14 cellular contexts compared by ENCODE assay signal in genomic region chr14:103008768-103009342, GRCh38. TPM values are rescaled to one million over a fixed set of nuclear protein-coding genes. Genes with fewer than 3 reads are reported as not detected.
DNase-seq lines count a peak whose midpoint lies in the region; ATAC-seq and TF ChIP-seq lines count a peak whose summit lies in the region.
"Had no signal": no experiment of that assay in that cellular context is flagged by ENCODE, and none has a peak within 500 bp of the region (broad histone marks: within the 10 kb centered on the region; RNA-seq: fewer than 3 reads in every experiment).

No MANE protein-coding gene starts in this region.

- H4K8ac ChIP-seq in mesendoderm (ENCODE audit: low read depth, low read length), result no peak overlapping the region

- no peak overlapping the region for H4K5ac ChIP-seq in mesendoderm (ENCODE audit: low read length)

- no peak overlapping the region for H3K23ac ChIP-seq in mesendoderm (ENCODE audit: low read length)

- H2AK5ac ChIP-seq in mesendoderm (ENCODE audit: low read length), result no peak overlapping the region

- H3K4me1 Mint-ChIP-seq in chondrocyte (ENCODE audit: low read depth), result peaks cover 29% of the 10 kb centered on the region
- no peaks in the 10 kb centered on the region for H3K4me1 Mint-ChIP-seq in activated naive CD4-positive, alpha-beta T cell treated with anti-CD3 and anti-CD28 coated beads, Interleukin-2, amount 10 ng/mL, durations not matched to agents 7 days and 5 days
- H3K4me1 Mint-ChIP-seq: CD8-positive, alpha-beta memory T cell had no signal

- H3K9ac ChIP-seq in mesendoderm (ENCODE audit: low read length), result no peak overlapping the region

- no peak overlapping the region for H3K56ac ChIP-seq in mesendoderm (ENCODE audit: low read length)

- no peak overlapping the region for H2BK15ac ChIP-seq in mesendoderm (replicated peaks; ENCODE audit: low read depth)

- H3K79me1 ChIP-seq in mesendoderm (ENCODE audit: low read length), result peaks cover 19% of the 10 kb centered on the region

- H2BK5ac ChIP-seq in mesendoderm (ENCODE audit: low read length), result no peak overlapping the region

- DNase-seq in EH (ENCODE audit: low read depth) (peak; percentile 81), NCI-H1694 treated with DMSO at 0.1 percent for 48 hours (lab: John Stamatoyannopoulos, UW) (peak; percentile 72), chondrocyte (ENCODE audit: low spot score) (no peak), mesendoderm (peak; percentile 37), ureter (ENCODE audit: low spot score) (no peak)
- no peak for DNase-seq in activated naive CD4-positive, alpha-beta T cell treated with anti-CD3 and anti-CD28 coated beads, Interleukin-2, amount 10 ng/mL, durations not matched to agents 7 days and 5 days
- DNase-seq: adrenal gland; CD8-positive, alpha-beta memory T cell; naive thymus-derived CD8-positive, alpha-beta T cell; NCI-H1930; stimulated activated CD8-positive, alpha-beta memory T cell treated with anti-CD3 and anti-CD28 coated beads, Interleukin-4, amount 100 ng/mL, for 48 hours had no signal

- TF ChIP-seq CTCF in chondrocyte (IDR thresholded peaks at IDR 0.05), result no peak

- no peaks in the 10 kb centered on the region for H3K27me3 Mint-ChIP-seq in chondrocyte (ENCODE audit: low read depth)
- H3K27me3 Mint-ChIP-seq in activated naive CD4-positive, alpha-beta T cell treated with anti-CD3 and anti-CD28 coated beads, Interleukin-2, amount 10 ng/mL, durations not matched to agents 7 days and 5 days, result no peaks in the 10 kb centered on the region
- H3K27me3 Mint-ChIP-seq: naive thymus-derived CD8-positive, alpha-beta T cell had no signal

- H3K4me3 Mint-ChIP-seq in chondrocyte (ENCODE audit: unreplicated experiment), result no peak overlapping the region
- no peak overlapping the region for H3K4me3 Mint-ChIP-seq in activated naive CD4-positive, alpha-beta T cell treated with anti-CD3 and anti-CD28 coated beads, Interleukin-2, amount 10 ng/mL, durations not matched to agents 7 days and 5 days
- H3K4me3 Mint-ChIP-seq: CD8-positive, alpha-beta memory T cell; naive thymus-derived CD8-positive, alpha-beta T cell had no signal

- no peak overlapping the region for H3K4ac ChIP-seq in mesendoderm (ENCODE audit: low read depth, low read length)

- CTCF ChIA-PET in activated naive CD4-positive, alpha-beta T cell treated with anti-CD3 and anti-CD28 coated beads, Interleukin-2, amount 10 ng/mL, durations not matched to agents 7 days and 5 days (lab: Charles Lee), result interaction anchor here (0.6 to 0.7 kb wide), 2 partner anchors 35 to 314 kb away, joined by 3 to 4 read pairs; no protein-coding TSS in a partner anchor

- peaks cover 18% of the 10 kb centered on the region for H3K36me3 Mint-ChIP-seq in chondrocyte (ENCODE audit: low read depth)
- no peaks in the 10 kb centered on the region for H3K36me3 Mint-ChIP-seq in activated naive CD4-positive, alpha-beta T cell treated with anti-CD3 and anti-CD28 coated beads, Interleukin-2, amount 10 ng/mL, durations not matched to agents 7 days and 5 days
- H3K36me3 Mint-ChIP-seq: CD8-positive, alpha-beta memory T cell had no signal

- no peak overlapping the region for H3K4me2 ChIP-seq in mesendoderm (ENCODE audit: low read length)

- peaks cover 11% of the 10 kb centered on the region for H3K79me2 ChIP-seq in mesendoderm (ENCODE audit: control insufficient read depth, insufficient read depth, low read length)

- H3K27ac ChIP-seq in mesendoderm (ENCODE audit: low read depth, low read length), result no peak overlapping the region
- H3K27ac ChIP-seq: adrenal gland had no signal

- no peaks in the 10 kb centered on the region for H3K27me3 ChIP-seq in mesendoderm (ENCODE audit: insufficient read depth, low read length, poor library complexity)
- H3K27me3 ChIP-seq: adrenal gland had no signal

- H3K4me1 ChIP-seq in mesendoderm (ENCODE audit: control insufficient read depth, low read depth, low read length), result no peaks in the 10 kb centered on the region

- ATAC-seq in GM19395 (IDR thresholded peaks at IDR 0.05; ENCODE audit: unreplicated experiment), result no peak
- no peak for ATAC-seq in activated CD4-positive, CD25-positive, alpha-beta regulatory T cell treated with anti-CD3 and anti-CD28 coated beads, Interleukin-2, amount 50 U/mL, for 24 hours
- ATAC-seq: HepG2; naive thymus-derived CD8-positive, alpha-beta T cell had no signal

- H3K4me3 ChIP-seq in mesendoderm (ENCODE audit: low read length), result no peak overlapping the region
- H3K4me3 ChIP-seq: adrenal gland had no signal

- peak overlapping the region; percentile 74 for H3K27ac Mint-ChIP-seq in chondrocyte (ENCODE audit: unreplicated experiment)
- no peak overlapping the region for H3K27ac Mint-ChIP-seq in activated naive CD4-positive, alpha-beta T cell treated with anti-CD3 and anti-CD28 coated beads, Interleukin-2, amount 10 ng/mL, durations not matched to agents 7 days and 5 days
- H3K27ac Mint-ChIP-seq: CD8-positive, alpha-beta memory T cell had no signal

- WGBS in mesendoderm (ENCODE audit: extremely low coverage, insufficient coverage, low lambda C conversion rate), result no CpG with 5 or more reads among the region's 13 CpGs

- H3K36me3 ChIP-seq in mesendoderm (ENCODE audit: control insufficient read depth, insufficient read depth, low read length), result peaks cover 3% of the 10 kb centered on the region

- H3K18ac ChIP-seq in mesendoderm (ENCODE audit: low read length), result no peak overlapping the region

- H3K9me3 Mint-ChIP-seq in chondrocyte (ENCODE audit: low read depth), result no peaks in the 10 kb centered on the region
- no peaks in the 10 kb centered on the region for H3K9me3 Mint-ChIP-seq in activated naive CD4-positive, alpha-beta T cell treated with anti-CD3 and anti-CD28 coated beads, Interleukin-2, amount 10 ng/mL, durations not matched to agents 7 days and 5 days
- H3K9me3 Mint-ChIP-seq: CD8-positive, alpha-beta memory T cell; naive thymus-derived CD8-positive, alpha-beta T cell had no signal

- no peak overlapping the region for H2BK120ac ChIP-seq in mesendoderm (ENCODE audit: low read depth, low read length)

RNA-seq across cellular contexts. Expression of gene CDC42BPB, which starts 48.5 kb away (rescaled TPM):
- 106 to 113 TPM (median 107 TPM) in 3 replicates for total RNA-seq in chondrocyte
- polyA plus RNA-seq in mesendoderm (2013, experiment 1 of 2), result 49.9 TPM
- polyA plus RNA-seq in mesendoderm (2013, experiment 2 of 2), result 48.4 TPM
- total RNA-seq in ureter, result 131 TPM

Comparison
In these comparisons a context has a peak if more than half of its experiments do, and no peak if none do; other contexts are left out.
1. DNase-seq: peak in EH (single experiment), NCI-H1694 treated with DMSO at 0.1 percent for 48 hours (single experiment) and mesendoderm (single experiment); none in chondrocyte (single experiment), ureter (single experiment) and activated naive CD4-positive, alpha-beta T cell treated with anti-CD3 and anti-CD28 coated beads, Interleukin-2, amount 10 ng/mL, durations not matched to agents 7 days and 5 days (single experiment).